ENCODE assay signal across 1 cellular context in the genomic region with DNA sequence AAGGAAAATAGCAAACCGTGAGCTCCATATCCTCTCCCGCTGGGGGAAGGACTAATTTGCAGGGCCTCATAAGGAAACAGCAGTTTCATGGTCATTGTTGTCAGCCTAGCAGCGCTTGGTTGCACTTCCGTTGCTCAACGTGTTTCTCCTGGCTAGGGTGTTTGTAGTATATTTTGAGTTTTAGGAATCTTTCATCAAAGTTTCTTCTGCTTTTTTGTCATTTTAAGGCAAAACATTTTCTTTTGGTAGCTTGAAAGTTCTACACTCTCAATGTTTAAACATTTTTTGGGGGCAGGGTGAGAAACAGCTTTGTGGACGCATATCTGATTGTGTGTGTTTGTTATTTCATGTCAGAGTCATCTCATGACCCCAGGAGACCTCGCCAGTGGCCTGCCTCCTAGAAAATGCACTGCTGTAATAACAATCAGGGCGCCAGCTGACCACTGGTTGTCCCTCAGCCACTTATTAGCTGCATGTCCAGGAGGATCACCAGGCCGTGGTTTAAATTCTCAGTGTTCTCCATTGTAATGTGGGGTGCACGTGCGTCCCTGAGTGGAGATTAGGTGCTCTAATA.
TF ChIP-seq lines count a peak whose summit lies in the region.

No MANE protein-coding gene starts in this region.

TF ChIP-seq in K562, 482 proteins besides CTCF, POLR2A, EP300 and RAD21 (continued from another document and continues in another):
- TF ChIP-seq MGA (IDR thresholded peaks at IDR 0.05) (peak; percentile 28), PHB2 (IDR thresholded peaks at IDR 0.05; ENCODE audit: low read depth) (no peak), MLLT1 (IDR thresholded peaks at IDR 0.05) (0 out of 4 replicates have a peak, but pooled peaks of 1 of the 2 experiments have one; percentile 48), GATAD2A (IDR thresholded peaks at IDR 0.05) (peak; percentile 69; the same call in 1 of the 2 replicates), CREB3L1 (IDR thresholded peaks at IDR 0.05; ENCODE audit: borderline replicate concordance, low read depth) (peak; percentile 67; the same call in 1 of the 2 replicates), E2F8 (IDR thresholded peaks at IDR 0.05; ENCODE audit: low read depth, partially characterized antibody) (peak; percentile 53), HINFP (tag; conservative IDR thresholded peaks at IDR 0.05; ENCODE audit: low read depth) (0 out of 2 replicates have a peak, but pooled peaks have one; percentile 33), LCOR (CRISPR knock-in tag; IDR thresholded peaks at IDR 0.05) (peak; percentile 56; the same call in 1 of the 2 replicates), MAZ (CRISPR knock-in tag; conservative IDR thresholded peaks at IDR 0.05 in 1 of 2, IDR thresholded peaks at IDR 0.05 in 1 of 2) (0 out of 4 replicates have a peak, but pooled peaks of 1 of the 2 experiments have one; percentile 35), NCOR1 (IDR thresholded peaks at IDR 0.05) (peak; percentile 77)
- TF ChIP-seq, protein P1, sequence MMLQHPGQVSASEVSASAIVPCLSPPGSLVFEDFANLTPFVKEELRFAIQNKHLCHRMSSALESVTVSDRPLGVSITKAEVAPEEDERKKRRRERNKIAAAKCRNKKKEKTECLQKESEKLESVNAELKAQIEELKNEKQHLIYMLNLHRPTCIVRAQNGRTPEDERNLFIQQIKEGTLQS (IDR thresholded peaks at IDR 0.05), result peak; percentile 62
- TF ChIP-seq, protein P1 (CRISPR knock-in tag; conservative IDR thresholded peaks at IDR 0.05), result peak; percentile 53; the same call in 1 of the 2 replicates
- TF ChIP-seq, protein P2, sequence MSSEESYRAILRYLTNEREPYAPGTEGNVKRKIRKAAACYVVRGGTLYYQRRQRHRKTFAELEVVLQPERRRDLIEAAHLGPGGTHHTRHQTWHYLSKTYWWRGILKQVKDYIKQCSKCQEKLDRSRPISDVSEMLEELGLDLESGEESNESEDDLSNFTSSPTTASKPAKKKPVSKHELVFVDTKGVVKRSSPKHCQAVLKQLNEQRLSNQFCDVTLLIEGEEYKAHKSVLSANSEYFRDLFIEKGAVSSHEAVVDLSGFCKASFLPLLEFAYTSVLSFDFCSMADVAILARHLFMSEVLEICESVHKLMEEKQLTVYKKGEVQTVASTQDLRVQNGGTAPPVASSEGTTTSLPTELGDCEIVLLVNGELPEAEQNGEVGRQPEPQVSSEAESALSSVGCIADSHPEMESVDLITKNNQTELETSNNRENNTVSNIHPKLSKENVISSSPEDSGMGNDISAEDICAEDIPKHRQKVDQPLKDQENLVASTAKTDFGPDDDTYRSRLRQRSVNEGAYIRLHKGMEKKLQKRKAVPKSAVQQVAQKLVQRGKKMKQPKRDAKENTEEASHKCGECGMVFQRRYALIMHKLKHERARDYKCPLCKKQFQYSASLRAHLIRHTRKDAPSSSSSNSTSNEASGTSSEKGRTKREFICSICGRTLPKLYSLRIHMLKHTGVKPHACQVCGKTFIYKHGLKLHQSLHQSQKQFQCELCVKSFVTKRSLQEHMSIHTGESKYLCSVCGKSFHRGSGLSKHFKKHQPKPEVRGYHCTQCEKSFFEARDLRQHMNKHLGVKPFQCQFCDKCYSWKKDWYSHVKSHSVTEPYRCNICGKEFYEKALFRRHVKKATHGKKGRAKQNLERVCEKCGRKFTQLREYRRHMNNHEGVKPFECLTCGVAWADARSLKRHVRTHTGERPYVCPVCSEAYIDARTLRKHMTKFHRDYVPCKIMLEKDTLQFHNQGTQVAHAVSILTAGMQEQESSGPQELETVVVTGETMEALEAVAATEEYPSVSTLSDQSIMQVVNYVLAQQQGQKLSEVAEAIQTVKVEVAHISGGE (CRISPR knock-in tag; IDR thresholded peaks at IDR 0.05), result peak in 1 of 3 experiments; percentile 85; a peak in 2 of 6 replicates
